In the genomic region with DNA sequence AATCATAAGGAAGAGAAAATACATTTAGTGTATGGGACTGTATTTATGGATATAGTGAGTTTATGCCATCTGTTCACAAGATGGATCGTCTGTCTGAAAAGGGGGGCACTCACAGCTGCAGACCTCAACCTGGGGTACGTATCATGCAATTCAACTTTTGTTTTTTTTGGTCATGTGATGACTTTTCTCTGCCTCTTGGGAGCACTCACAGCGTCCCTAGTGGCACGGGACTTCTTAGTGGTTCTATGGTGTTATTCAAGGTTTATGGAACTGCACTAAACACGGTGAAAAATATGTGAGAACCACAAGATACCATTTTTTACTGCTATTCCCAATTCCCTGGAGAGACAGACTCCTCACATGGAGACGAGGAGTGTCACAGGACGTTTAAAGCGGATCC, we compare ENCODE assay signal across 2 cellular contexts.
TF ChIP-seq lines count a peak whose summit lies in the region.

No MANE protein-coding gene starts in this region.

TF ChIP-seq in HCT116, 20 proteins besides CTCF, POLR2A, EP300 and RAD21:
- TF ChIP-seq, protein P1, sequence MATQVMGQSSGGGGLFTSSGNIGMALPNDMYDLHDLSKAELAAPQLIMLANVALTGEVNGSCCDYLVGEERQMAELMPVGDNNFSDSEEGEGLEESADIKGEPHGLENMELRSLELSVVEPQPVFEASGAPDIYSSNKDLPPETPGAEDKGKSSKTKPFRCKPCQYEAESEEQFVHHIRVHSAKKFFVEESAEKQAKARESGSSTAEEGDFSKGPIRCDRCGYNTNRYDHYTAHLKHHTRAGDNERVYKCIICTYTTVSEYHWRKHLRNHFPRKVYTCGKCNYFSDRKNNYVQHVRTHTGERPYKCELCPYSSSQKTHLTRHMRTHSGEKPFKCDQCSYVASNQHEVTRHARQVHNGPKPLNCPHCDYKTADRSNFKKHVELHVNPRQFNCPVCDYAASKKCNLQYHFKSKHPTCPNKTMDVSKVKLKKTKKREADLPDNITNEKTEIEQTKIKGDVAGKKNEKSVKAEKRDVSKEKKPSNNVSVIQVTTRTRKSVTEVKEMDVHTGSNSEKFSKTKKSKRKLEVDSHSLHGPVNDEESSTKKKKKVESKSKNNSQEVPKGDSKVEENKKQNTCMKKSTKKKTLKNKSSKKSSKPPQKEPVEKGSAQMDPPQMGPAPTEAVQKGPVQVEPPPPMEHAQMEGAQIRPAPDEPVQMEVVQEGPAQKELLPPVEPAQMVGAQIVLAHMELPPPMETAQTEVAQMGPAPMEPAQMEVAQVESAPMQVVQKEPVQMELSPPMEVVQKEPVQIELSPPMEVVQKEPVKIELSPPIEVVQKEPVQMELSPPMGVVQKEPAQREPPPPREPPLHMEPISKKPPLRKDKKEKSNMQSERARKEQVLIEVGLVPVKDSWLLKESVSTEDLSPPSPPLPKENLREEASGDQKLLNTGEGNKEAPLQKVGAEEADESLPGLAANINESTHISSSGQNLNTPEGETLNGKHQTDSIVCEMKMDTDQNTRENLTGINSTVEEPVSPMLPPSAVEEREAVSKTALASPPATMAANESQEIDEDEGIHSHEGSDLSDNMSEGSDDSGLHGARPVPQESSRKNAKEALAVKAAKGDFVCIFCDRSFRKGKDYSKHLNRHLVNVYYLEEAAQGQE (IDR thresholded peaks at IDR 0.05; ENCODE audit: low read depth) = no peak
- TF ChIP-seq TCF7L2 (IDR thresholded peaks at IDR 0.05; ENCODE audit: borderline replicate concordance, extremely low read depth, insufficient read depth, insufficient read length) = no peak
- TF ChIP-seq, protein P2, sequence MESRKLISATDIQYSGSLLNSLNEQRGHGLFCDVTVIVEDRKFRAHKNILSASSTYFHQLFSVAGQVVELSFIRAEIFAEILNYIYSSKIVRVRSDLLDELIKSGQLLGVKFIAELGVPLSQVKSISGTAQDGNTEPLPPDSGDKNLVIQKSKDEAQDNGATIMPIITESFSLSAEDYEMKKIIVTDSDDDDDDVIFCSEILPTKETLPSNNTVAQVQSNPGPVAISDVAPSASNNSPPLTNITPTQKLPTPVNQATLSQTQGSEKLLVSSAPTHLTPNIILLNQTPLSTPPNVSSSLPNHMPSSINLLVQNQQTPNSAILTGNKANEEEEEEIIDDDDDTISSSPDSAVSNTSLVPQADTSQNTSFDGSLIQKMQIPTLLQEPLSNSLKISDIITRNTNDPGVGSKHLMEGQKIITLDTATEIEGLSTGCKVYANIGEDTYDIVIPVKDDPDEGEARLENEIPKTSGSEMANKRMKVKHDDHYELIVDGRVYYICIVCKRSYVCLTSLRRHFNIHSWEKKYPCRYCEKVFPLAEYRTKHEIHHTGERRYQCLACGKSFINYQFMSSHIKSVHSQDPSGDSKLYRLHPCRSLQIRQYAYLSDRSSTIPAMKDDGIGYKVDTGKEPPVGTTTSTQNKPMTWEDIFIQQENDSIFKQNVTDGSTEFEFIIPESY (IDR thresholded peaks at IDR 0.05; ENCODE audit: extremely low read depth, insufficient replicate concordance, low read length) = no peak
- TF ChIP-seq EZH2phosphoT487 (IDR thresholded peaks at IDR 0.05; ENCODE audit: borderline replicate concordance) = no peak
- TF ChIP-seq JUND (IDR thresholded peaks at IDR 0.05) = no peak
- TF ChIP-seq EZH2 (IDR thresholded peaks at IDR 0.05) = no peak
- no peak for TF ChIP-seq ZNF274 (IDR thresholded peaks at IDR 0.05; ENCODE audit: low read depth, low read length)
- no peak for TF ChIP-seq POLR2AphosphoS5 (IDR thresholded peaks at IDR 0.05; ENCODE audit: low read depth, low read length)
- TF ChIP-seq ATF3 (IDR thresholded peaks at IDR 0.05) = no peak
- no peak for TF ChIP-seq EGR1 (IDR thresholded peaks at IDR 0.05; ENCODE audit: low read depth)
- TF ChIP-seq FOSL1 (IDR thresholded peaks at IDR 0.05; ENCODE audit: low read depth) = no peak
- no peak for TF ChIP-seq MAX (IDR thresholded peaks at IDR 0.05)
- no peak for TF ChIP-seq ELF1 (IDR thresholded peaks at IDR 0.05; ENCODE audit: borderline replicate concordance, low read depth)
- no peak for TF ChIP-seq SRF (IDR thresholded peaks at IDR 0.05; ENCODE audit: low read depth)
- no peak for TF ChIP-seq SIN3A (IDR thresholded peaks at IDR 0.05; ENCODE audit: low read depth)
- no peak for TF ChIP-seq ZFX (IDR thresholded peaks at IDR 0.05)

TF ChIP-seq in GM12878, 131 proteins besides CTCF, POLR2A, EP300 and RAD21:
- TF ChIP-seq ZSCAN29 (IDR thresholded peaks at IDR 0.05) (no peak), PAX5 (IDR thresholded peaks at IDR 0.05; ENCODE audit: borderline replicate concordance, low read depth, low read length) (no peak), RFX5 (IDR thresholded peaks at IDR 0.05; ENCODE audit: low read depth, low read length) (no peak), YY1 (IDR thresholded peaks at IDR 0.05; ENCODE audit: low read depth, low read length) (no peak), HDGF (IDR thresholded peaks at IDR 0.05) (no peak)
